Comparison of ENCODE assay signal across 26 cellular contexts in genomic region chr13:99717959-99718674, GRCh38.
"Had no signal": no experiment of that assay in that cellular context is flagged by ENCODE, and none has a peak within 500 bp of the region (broad histone marks: within the 10 kb centered on the region; RNA-seq: fewer than 3 reads in every experiment).

No MANE protein-coding gene starts in this region.

- H3K36me3 ChIP-seq: ascending aorta had no signal

- H3K4me3 ChIP-seq: ascending aorta, body of pancreas, PC-9 had no signal

- H3K27ac ChIP-seq: ascending aorta, body of pancreas, PC-9 had no signal

- H3K4me1 Mint-ChIP-seq: activated CD4-positive, alpha-beta T cell treated with anti-CD3 and anti-CD28 coated beads, Interleukin-2, amount 10 ng/mL, durations not matched to agents 7 days and 5 days; activated naive CD8-positive, alpha-beta T cell treated with anti-CD3 and anti-CD28 coated beads, Interleukin-2, amount 50 U/mL, for 24 hours; central memory CD8-positive, alpha-beta T cell had no signal

- H3K36me3 Mint-ChIP-seq: activated CD4-positive, alpha-beta memory T cell treated with anti-CD3 and anti-CD28 coated beads for 36 hours; activated naive CD4-positive, alpha-beta T cell treated with anti-CD3 and anti-CD28 coated beads, Interleukin-2, amount 50 U/mL, for 72 hours had no signal

- H2AFZ ChIP-seq: PC-9 had no signal

- H3K27ac Mint-ChIP-seq: activated CD4-positive, alpha-beta memory T cell treated with anti-CD3 and anti-CD28 coated beads for 36 hours; activated CD4-positive, alpha-beta T cell treated with anti-CD3 and anti-CD28 coated beads, Interleukin-2, amount 10 ng/mL, durations not matched to agents 7 days and 5 days; activated naive CD4-positive, alpha-beta T cell treated with anti-CD3 and anti-CD28 coated beads, Interleukin-2, amount 50 U/mL, for 72 hours; activated naive CD8-positive, alpha-beta T cell treated with anti-CD3 and anti-CD28 coated beads, Interleukin-2, amount 50 U/mL, for 24 hours had no signal

- FAIRE-seq: bronchial epithelial cell, TTC549 had no signal

- H3K4me2 ChIP-seq: PC-9 had no signal

- H3K4me1 ChIP-seq: ascending aorta had no signal

- H3K9me3 ChIP-seq: ascending aorta, body of pancreas had no signal

- H3K4me3 Mint-ChIP-seq: activated CD4-positive, alpha-beta memory T cell treated with anti-CD3 and anti-CD28 coated beads for 36 hours; activated CD4-positive, alpha-beta T cell treated with anti-CD3 and anti-CD28 coated beads, Interleukin-2, amount 10 ng/mL, durations not matched to agents 7 days and 5 days; activated naive CD8-positive, alpha-beta T cell treated with anti-CD3 and anti-CD28 coated beads, Interleukin-2, amount 50 U/mL, for 24 hours; activated T-cell treated with anti-CD3 and anti-CD28 coated beads, Interleukin-2, amount 50 U/mL, for 4 hours; central memory CD8-positive, alpha-beta T cell had no signal

- DNase-seq: activated CD4-positive, alpha-beta memory T cell treated with anti-CD3 and anti-CD28 coated beads for 36 hours; activated CD4-positive, alpha-beta T cell treated with anti-CD3 and anti-CD28 coated beads, Interleukin-2, amount 10 ng/mL, durations not matched to agents 7 days and 5 days; activated CD4-positive, CD25-positive, alpha-beta regulatory T cell; activated CD8-positive, alpha-beta memory T cell treated with anti-CD3 and anti-CD28 coated beads for 24 hours; activated effector memory CD4-positive, alpha-beta T cell treated with anti-CD3 and anti-CD28 coated beads, Interleukin-2, amount 50 U/mL, for 16 hours; activated naive CD4-positive, alpha-beta T cell treated with Interleukin-2 at 50 U/mL for 16 hours; activated naive CD8-positive, alpha-beta T cell treated with anti-CD3 and anti-CD28 coated beads, Interleukin-2, amount 50 U/mL, for 24 hours; activated T-cell treated with anti-CD3 and anti-CD28 coated beads, Interleukin-2, amount 50 U/mL, for 4 hours; amniotic stem cell; body of pancreas; Kasumi-1; NCI-H1417; NCI-H1930; NCI-H2107; NCI-H2171 treated with DMSO at 0.1 percent for 48 hours; NCI-H226; NCI-H526 treated with DMSO at 0.1 percent for 48 hours; PC-9; SHP77 treated with DMSO at 0.1 percent for 48 hours; T-helper 2 cell; T1000 had no signal

- H3K27me3 Mint-ChIP-seq: activated CD4-positive, alpha-beta memory T cell treated with anti-CD3 and anti-CD28 coated beads for 36 hours; activated CD4-positive, alpha-beta T cell treated with anti-CD3 and anti-CD28 coated beads, Interleukin-2, amount 10 ng/mL, durations not matched to agents 7 days and 5 days; activated naive CD8-positive, alpha-beta T cell treated with anti-CD3 and anti-CD28 coated beads, Interleukin-2, amount 50 U/mL, for 24 hours; central memory CD8-positive, alpha-beta T cell had no signal

- H3K9me3 Mint-ChIP-seq: activated CD4-positive, alpha-beta memory T cell treated with anti-CD3 and anti-CD28 coated beads for 36 hours; activated CD4-positive, alpha-beta T cell treated with anti-CD3 and anti-CD28 coated beads, Interleukin-2, amount 10 ng/mL, durations not matched to agents 7 days and 5 days; activated naive CD4-positive, alpha-beta T cell treated with anti-CD3 and anti-CD28 coated beads, Interleukin-2, amount 50 U/mL, for 72 hours; activated naive CD8-positive, alpha-beta T cell treated with anti-CD3 and anti-CD28 coated beads, Interleukin-2, amount 50 U/mL, for 24 hours; activated T-cell treated with anti-CD3 and anti-CD28 coated beads, Interleukin-2, amount 50 U/mL, for 4 hours; central memory CD8-positive, alpha-beta T cell had no signal

- H3K27me3 ChIP-seq: ascending aorta, body of pancreas had no signal
